ENCODE assay signal across 18 cellular contexts in genomic region chr14:61570961-61571299, GRCh38.
DNase-seq lines count a peak whose midpoint lies in the region; ATAC-seq and TF ChIP-seq lines count a peak whose summit lies in the region.
"Had no signal": no experiment of that assay in that cellular context is flagged by ENCODE, and none has a peak within 500 bp of the region (broad histone marks: within the 10 kb centered on the region; RNA-seq: fewer than 3 reads in every experiment).

No MANE protein-coding gene starts in this region.

- H3K9me3 Mint-ChIP-seq in endodermal cell = no peaks in the 10 kb centered on the region
- H3K9me3 Mint-ChIP-seq: neural crest cell had no signal

- peak overlapping the region; percentile 79 to 91 (median 88) for H3K9ac ChIP-seq in BLaER1 treated with 17β-estradiol and CSF1 and Interleukin-3, amounts not matched to agents 10 nM and 100 nM
- H3K9ac ChIP-seq in endodermal cell (ENCODE audit: extremely low read depth, low read length, poor library complexity, severe bottlenecking) = no peak overlapping the region
- H3K9ac ChIP-seq: KMS-11 had no signal

- H3K4me1 Mint-ChIP-seq in endodermal cell = peaks cover 30% of the 10 kb centered on the region

- no peaks in the 10 kb centered on the region for H3K27me3 ChIP-seq in BLaER1 treated with 17β-estradiol and CSF1 and Interleukin-3, amounts not matched to agents 10 nM and 100 nM
- H3K27me3 ChIP-seq in endodermal cell (ENCODE audit: control insufficient read depth, insufficient read depth, low read length, poor library complexity, severe bottlenecking) = no peaks in the 10 kb centered on the region

- peak overlapping the region; percentile 86 to 98 (median 92) for H3K4me2 ChIP-seq in BLaER1 treated with 17β-estradiol and CSF1 and Interleukin-3, amounts not matched to agents 10 nM and 100 nM
- H3K4me2 ChIP-seq: KMS-11 had no signal

- H3K27me3 Mint-ChIP-seq in endodermal cell (ENCODE audit: insufficient read depth) = peaks cover 10% of the 10 kb centered on the region
- H3K27me3 Mint-ChIP-seq: stimulated activated naive CD8-positive, alpha-beta T cell treated with anti-CD3 and anti-CD28 coated beads, Interleukin-15, amount 100 ng/mL, for 72 hours had no signal

- 91 to 100% methylated on average over 2 of the region's 2 CpGs for WGBS in endodermal cell (ENCODE audit: insufficient coverage in 1 of 2, insufficient read length in 1 of 2), 2 experiments

- H3K36me3 ChIP-seq in BLaER1 treated with 17β-estradiol and CSF1 and Interleukin-3, amounts not matched to agents 10 nM and 100 nM = no peaks in the 10 kb centered on the region
- H3K36me3 ChIP-seq in endodermal cell (ENCODE audit: control insufficient read depth, insufficient read depth, low read length) = no peaks in the 10 kb centered on the region
- H3K36me3 ChIP-seq: sigmoid colon had no signal

- H3K9me3 ChIP-seq in BLaER1 treated with 17β-estradiol and CSF1 and Interleukin-3, amounts not matched to agents 10 nM and 100 nM (replicated peaks in 1 of 11) = no peaks in the 10 kb centered on the region
- H3K9me3 ChIP-seq in endodermal cell (ENCODE audit: control insufficient read depth, low read length) = no peaks in the 10 kb centered on the region
- H3K9me3 ChIP-seq: sigmoid colon had no signal

- H3K4me3 Mint-ChIP-seq in endodermal cell = no peak overlapping the region
- H3K4me3 Mint-ChIP-seq: activated CD4-positive, alpha-beta T cell treated with anti-CD3 and anti-CD28 coated beads for 36 hours; neural crest cell had no signal

- no peaks in the 10 kb centered on the region for H3K36me3 Mint-ChIP-seq in endodermal cell (ENCODE audit: low read depth)

- H3K4me3 ChIP-seq in BLaER1 treated with 17β-estradiol and CSF1 and Interleukin-3, amounts not matched to agents 10 nM and 100 nM = peak overlapping the region in 7 of 10 experiments; percentile 15 to 58 (median 44); a peak in 10 of 20 replicates
- H3K4me3 ChIP-seq in endodermal cell (ENCODE audit: low read length) (no peak overlapping the region), skeletal muscle cell (ENCODE audit: low read depth, low read length) (peak overlapping the region; percentile 1)
- H3K4me3 ChIP-seq: sigmoid colon had no signal

- peaks cover 71 to 98% (median 82%) of the 10 kb centered on the region in 10 experiments for H3K4me1 ChIP-seq in BLaER1 treated with 17β-estradiol and CSF1 and Interleukin-3, amounts not matched to agents 10 nM and 100 nM
- peaks cover 15% of the 10 kb centered on the region for H3K4me1 ChIP-seq in endodermal cell (ENCODE audit: control insufficient read depth, insufficient read depth, low read length)

- ATAC-seq in HG02763 (IDR thresholded peaks at IDR 0.05; ENCODE audit: unreplicated experiment) = no peak
- no peak for ATAC-seq in HG02610 (IDR thresholded peaks at IDR 0.05; ENCODE audit: unreplicated experiment)
- ATAC-seq: activated CD4-positive, alpha-beta T cell treated with anti-CD3 and anti-CD28 coated beads for 36 hours; left lobe of liver had no signal

- TF ChIP-seq CTCF in endodermal cell (conservative IDR thresholded peaks at IDR 0.05) = no peak

- H3K27ac Mint-ChIP-seq in endodermal cell = no peak overlapping the region

- H4K20me1 ChIP-seq in BLaER1 treated with 17β-estradiol and CSF1 and Interleukin-3, amounts not matched to agents 10 nM and 100 nM = no peaks in the 10 kb centered on the region

- peak; percentile 35 for DNase-seq in M059J (ENCODE audit: low read depth)
- DNase-seq in endodermal cell = peak; percentile 2
- no peak for DNase-seq in skeletal muscle cell (ENCODE audit: low read depth)
- no peak for DNase-seq in DMS 273 (lab: John Stamatoyannopoulos, UW; ENCODE audit: unreplicated experiment)
- DNase-seq: activated CD4-positive, alpha-beta T cell treated with anti-CD3 and anti-CD28 coated beads for 36 hours; HCEC 1CT; hypothalamus; NCI-H2029; NCI-H774; SHP77; sigmoid colon; stimulated activated naive CD8-positive, alpha-beta T cell treated with anti-CD3 and anti-CD28 coated beads, Interleukin-15, amount 100 ng/mL, for 72 hours had no signal

- H3K27ac ChIP-seq in BLaER1 treated with 17β-estradiol and CSF1 and Interleukin-3, amounts not matched to agents 10 nM and 100 nM = peak overlapping the region; percentile 87 to 99 (median 94)
- H3K27ac ChIP-seq in endodermal cell (ENCODE audit: low read depth, low read length) = no peak overlapping the region
- H3K27ac ChIP-seq: KMS-11 had no signal

Comparison
In these comparisons a context has a peak if more than half of its experiments do, and no peak if none do; other contexts are left out.
1. DNase-seq: peak in M059J (single experiment) and endodermal cell (single experiment); none in skeletal muscle cell (single experiment) and DMS 273 (single experiment).